In genomic region chr20:4084096-4084495, GRCh38 we compare ENCODE assay signal across 18 cellular contexts.
A peak's percentile ranks its signal among the peaks of the same experiment; 100 is the strongest.
DNase-seq lines count a peak whose midpoint lies in the region; ATAC-seq lines count a peak whose summit lies in the region.
"Had no signal": no experiment of that assay in that cellular context is flagged by ENCODE, and none has a peak within 500 bp of the region (broad histone marks: within the 10 kb centered on the region; RNA-seq: fewer than 3 reads in every experiment).

No MANE protein-coding gene starts in this region.

- peaks cover 7% of the 10 kb centered on the region for H3K36me3 Mint-ChIP-seq in T-helper 1 cell treated with Interleukin-12 subunit alpha and Interleukin-12 subunit beta and Interleukin-4 antibody, amounts not matched to agents 30 μg/mL and 1 μg/mL, for 36 hours (ENCODE audit: low read depth)
- H3K36me3 Mint-ChIP-seq in CD4-positive, CD25-positive, alpha-beta regulatory T cell: peaks cover 8% of the 10 kb centered on the region
- H3K36me3 Mint-ChIP-seq in activated T-helper 17 cell treated with anti-CD3 and anti-CD28 coated beads, Interleukin-2, amount 50 U/mL, for 72 hours (ENCODE audit: low read depth): no peaks in the 10 kb centered on the region

- H3K23ac ChIP-seq in mesendoderm (ENCODE audit: low read length): no peak overlapping the region

- no peak overlapping the region for H4K5ac ChIP-seq in mesendoderm (ENCODE audit: low read length)

- no peaks in the 10 kb centered on the region for H3K36me3 ChIP-seq in CD4-positive, CD25-positive, alpha-beta regulatory T cell (ENCODE audit: control insufficient read depth, insufficient read depth, low read length)
- no peaks in the 10 kb centered on the region for H3K36me3 ChIP-seq in mesendoderm (ENCODE audit: control insufficient read depth, insufficient read depth, low read length)
- H3K36me3 ChIP-seq: cardiac muscle cell, upper lobe of right lung had no signal

- no peak overlapping the region for H3K18ac ChIP-seq in mesendoderm (ENCODE audit: low read length)

- peak overlapping the region; percentile 79 for H2AK5ac ChIP-seq in mesendoderm (ENCODE audit: low read length)

- H2BK15ac ChIP-seq in mesendoderm (replicated peaks; ENCODE audit: low read depth): no peak overlapping the region

- peaks cover 10% of the 10 kb centered on the region for H3K9me3 Mint-ChIP-seq in T-helper 1 cell treated with Interleukin-12 subunit alpha and Interleukin-12 subunit beta and Interleukin-4 antibody, amounts not matched to agents 30 μg/mL and 1 μg/mL, for 36 hours
- peaks cover 0 to 5% (median 3%) of the 10 kb centered on the region in 7 donors for H3K9me3 Mint-ChIP-seq in CD4-positive, CD25-positive, alpha-beta regulatory T cell
- H3K9me3 Mint-ChIP-seq in activated T-helper 17 cell treated with anti-CD3 and anti-CD28 coated beads, Interleukin-2, amount 50 U/mL, for 72 hours: peaks cover 3% of the 10 kb centered on the region

- peak overlapping the region; percentile 30 for H3K56ac ChIP-seq in mesendoderm (ENCODE audit: low read length)

- DNase-seq in T-helper 1 cell (no peak), mesendoderm (no peak), NCI-H1694 treated with DMSO at 0.1 percent for 48 hours (lab: John Stamatoyannopoulos, UW) (no peak), NCI-H187 (lab: John Stamatoyannopoulos, UW) (no peak)
- DNase-seq in CD4-positive, CD25-positive, alpha-beta regulatory T cell: no peak
- DNase-seq: activated naive CD4-positive, alpha-beta T cell treated with anti-CD3 and anti-CD28 coated beads, Interleukin-2, amount 50 U/mL, for 16 hours; KG1; naive B cell; NCI-H1092 treated with DMSO at 0.1 percent for 48 hours; psoas muscle; stimulated activated CD4-positive, alpha-beta T cell treated with anti-CD3 and anti-CD28 coated beads, Interleukin-12 subunit alpha, Interleukin-12 subunit beta, amount 100 ng/mL, for 4 hours; stimulated activated naive B cell treated with anti-CD40 and anti-IgM and Interleukin-4, amounts not matched to agents 10 μg/mL and 1 μg/mL and 100 μg/mL, for 72 hours; upper lobe of right lung had no signal

- H3K4ac ChIP-seq in mesendoderm (ENCODE audit: low read depth, low read length): no peak overlapping the region

- H2BK5ac ChIP-seq in mesendoderm (ENCODE audit: low read length): no peak overlapping the region

- H3K27ac ChIP-seq in CD4-positive, CD25-positive, alpha-beta regulatory T cell (ENCODE audit: insufficient read depth, low read length, poor library complexity, severe bottlenecking): no peak overlapping the region
- no peak overlapping the region for H3K27ac ChIP-seq in mesendoderm (ENCODE audit: low read depth, low read length)
- H3K27ac ChIP-seq: psoas muscle, upper lobe of right lung, VCaP had no signal

- no peaks in the 10 kb centered on the region for H3K79me1 ChIP-seq in mesendoderm (ENCODE audit: low read length)

- H3K4me3 ChIP-seq in CD4-positive, CD25-positive, alpha-beta regulatory T cell (ENCODE audit: low read depth, low read length): no peak overlapping the region
- H3K4me3 ChIP-seq in mesendoderm (ENCODE audit: low read length): no peak overlapping the region
- H3K4me3 ChIP-seq: cardiac muscle cell, psoas muscle, upper lobe of right lung had no signal

- no peaks in the 10 kb centered on the region for H3K79me2 ChIP-seq in mesendoderm (ENCODE audit: control insufficient read depth, insufficient read depth, low read length)

- peaks cover 32% of the 10 kb centered on the region for H3K4me1 ChIP-seq in CD4-positive, CD25-positive, alpha-beta regulatory T cell (ENCODE audit: control insufficient read depth, insufficient read depth, low read length, poor library complexity, severe bottlenecking)
- peaks cover 8% of the 10 kb centered on the region for H3K4me1 ChIP-seq in mesendoderm (ENCODE audit: control insufficient read depth, low read depth, low read length)

- no peak for ATAC-seq in CD4-positive, CD25-positive, alpha-beta regulatory T cell (ENCODE audit: low read depth in 2 of 2)
- no peak for ATAC-seq in activated T-helper 17 cell treated with anti-CD3 and anti-CD28 coated beads, Interleukin-2, amount 50 U/mL, for 72 hours (replicated peaks)
- ATAC-seq in HG03571 (IDR thresholded peaks at IDR 0.05; ENCODE audit: unreplicated experiment): no peak
- ATAC-seq: psoas muscle; stimulated activated naive B cell treated with anti-CD40 and anti-IgM and Interleukin-4, amounts not matched to agents 10 μg/mL and 1 μg/mL and 100 μg/mL, for 72 hours; upper lobe of right lung had no signal

- H3K27me3 ChIP-seq in CD4-positive, CD25-positive, alpha-beta regulatory T cell (ENCODE audit: control insufficient read depth, insufficient read depth, low read length): no peaks in the 10 kb centered on the region
- no peaks in the 10 kb centered on the region for H3K27me3 ChIP-seq in mesendoderm (ENCODE audit: insufficient read depth, low read length, poor library complexity)
- H3K27me3 ChIP-seq: cardiac muscle cell, upper lobe of right lung had no signal

- H3K9me3 ChIP-seq in CD4-positive, CD25-positive, alpha-beta regulatory T cell (ENCODE audit: control insufficient read depth in 2 of 2, low read length in 2 of 2): no peaks in the 10 kb centered on the region
- H3K9me3 ChIP-seq: psoas muscle, upper lobe of right lung had no signal

- no peak overlapping the region for H2BK120ac ChIP-seq in mesendoderm (ENCODE audit: low read depth, low read length)

- peak overlapping the region; percentile 26 for H3K4me3 Mint-ChIP-seq in T-helper 1 cell treated with Interleukin-12 subunit alpha and Interleukin-12 subunit beta and Interleukin-4 antibody, amounts not matched to agents 30 μg/mL and 1 μg/mL, for 36 hours
- peak overlapping the region in 3 of 4 donors; percentile 2 to 40 (median 20) for H3K4me3 Mint-ChIP-seq in CD4-positive, CD25-positive, alpha-beta regulatory T cell
- H3K4me3 Mint-ChIP-seq in activated T-helper 17 cell treated with anti-CD3 and anti-CD28 coated beads, Interleukin-2, amount 50 U/mL, for 72 hours: peak overlapping the region; percentile 59
- H3K4me3 Mint-ChIP-seq: stimulated activated naive B cell treated with anti-CD40 and anti-IgM and Interleukin-4, amounts not matched to agents 10 μg/mL and 1 μg/mL and 100 μg/mL, for 72 hours had no signal

- no peak overlapping the region for H3K9ac ChIP-seq in mesendoderm (ENCODE audit: low read length)

- peaks cover 32% of the 10 kb centered on the region for H3K4me1 Mint-ChIP-seq in T-helper 1 cell treated with Interleukin-12 subunit alpha and Interleukin-12 subunit beta and Interleukin-4 antibody, amounts not matched to agents 30 μg/mL and 1 μg/mL, for 36 hours (ENCODE audit: low read depth)
- H3K4me1 Mint-ChIP-seq in CD4-positive, CD25-positive, alpha-beta regulatory T cell: peaks cover 23 to 43% (median 30%) of the 10 kb centered on the region in 4 donors
- H3K4me1 Mint-ChIP-seq in activated T-helper 17 cell treated with anti-CD3 and anti-CD28 coated beads, Interleukin-2, amount 50 U/mL, for 72 hours: peaks cover 29% of the 10 kb centered on the region

- H3K4me2 ChIP-seq in mesendoderm (ENCODE audit: low read length): no peak overlapping the region

- no peak overlapping the region for H4K8ac ChIP-seq in mesendoderm (ENCODE audit: low read depth, low read length)

- H3K27me3 Mint-ChIP-seq in T-helper 1 cell treated with Interleukin-12 subunit alpha and Interleukin-12 subunit beta and Interleukin-4 antibody, amounts not matched to agents 30 μg/mL and 1 μg/mL, for 36 hours (ENCODE audit: low read depth): no peaks in the 10 kb centered on the region
- H3K27me3 Mint-ChIP-seq in CD4-positive, CD25-positive, alpha-beta regulatory T cell: no peaks in the 10 kb centered on the region
- H3K27me3 Mint-ChIP-seq in activated T-helper 17 cell treated with anti-CD3 and anti-CD28 coated beads, Interleukin-2, amount 50 U/mL, for 72 hours: no peaks in the 10 kb centered on the region
- H3K27me3 Mint-ChIP-seq: naive B cell; stimulated activated naive B cell treated with anti-CD40 and anti-IgM and Interleukin-4, amounts not matched to agents 10 μg/mL and 1 μg/mL and 100 μg/mL, for 72 hours had no signal

- no CpG with 5 or more reads among the region's 1 CpG for WGBS in mesendoderm (ENCODE audit: extremely low coverage, insufficient coverage, low lambda C conversion rate)

- H3K27ac Mint-ChIP-seq in T-helper 1 cell treated with Interleukin-12 subunit alpha and Interleukin-12 subunit beta and Interleukin-4 antibody, amounts not matched to agents 30 μg/mL and 1 μg/mL, for 36 hours: peak overlapping the region; percentile 50
- peak overlapping the region; percentile 69 to 87 (median 70) for H3K27ac Mint-ChIP-seq in CD4-positive, CD25-positive, alpha-beta regulatory T cell
- peak overlapping the region; percentile 77 for H3K27ac Mint-ChIP-seq in activated T-helper 17 cell treated with anti-CD3 and anti-CD28 coated beads, Interleukin-2, amount 50 U/mL, for 72 hours
- H3K27ac Mint-ChIP-seq: stimulated activated naive B cell treated with anti-CD40 and anti-IgM and Interleukin-4, amounts not matched to agents 10 μg/mL and 1 μg/mL and 100 μg/mL, for 72 hours had no signal
